8 cellular contexts compared by ENCODE assay signal in the genomic region with DNA sequence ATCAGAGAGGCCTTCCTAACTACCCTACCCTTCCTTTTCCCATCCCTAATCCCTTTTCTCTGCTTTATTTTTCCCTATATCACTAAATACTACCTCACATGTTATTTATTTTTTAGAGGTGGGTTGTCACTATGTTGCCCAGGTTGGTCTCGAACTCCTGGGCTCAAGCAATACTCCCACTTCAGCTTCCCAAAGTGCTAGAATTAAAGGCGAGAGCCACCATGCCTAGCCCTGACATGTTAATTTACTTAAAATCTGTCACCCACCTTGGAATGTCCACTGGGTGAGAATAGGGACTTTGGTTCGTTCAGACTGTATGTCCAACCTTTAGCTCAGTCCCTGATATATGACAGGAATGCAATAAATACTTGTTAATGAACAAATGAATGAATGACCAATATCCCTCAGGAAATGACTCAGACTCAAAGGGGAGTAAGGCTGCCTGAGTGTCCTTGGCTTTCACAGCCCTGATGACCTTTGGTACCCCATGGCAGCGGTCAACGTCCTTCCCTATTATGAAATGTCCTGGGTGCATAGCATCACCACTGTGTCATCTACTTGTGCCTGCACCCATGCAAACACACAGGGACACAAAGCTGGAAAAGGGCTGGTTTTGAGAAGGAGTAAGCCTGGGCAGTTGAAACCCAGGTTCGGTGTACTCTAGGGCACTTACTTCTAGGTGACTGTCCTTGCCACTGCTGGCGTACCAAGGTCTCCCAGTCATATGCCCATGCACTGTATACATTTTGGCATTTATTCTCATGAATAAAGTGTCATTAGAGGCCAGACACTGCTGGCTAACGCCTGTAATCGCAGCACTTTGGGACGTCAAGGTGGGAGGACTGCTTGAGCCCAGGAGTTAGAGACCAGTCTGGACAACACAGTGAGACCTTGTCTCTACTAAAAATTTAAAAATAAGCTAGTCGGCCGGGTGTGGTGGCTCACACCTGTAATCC. TPM values are rescaled to one million over a fixed set of nuclear protein-coding genes. Genes with fewer than 3 reads are reported as not detected.
DNase-seq lines count a peak whose midpoint lies in the region; ATAC-seq and TF ChIP-seq lines count a peak whose summit lies in the region.

No MANE protein-coding gene starts in this region.

- peak overlapping the region; percentile 84 for H3K27ac Mint-ChIP-seq in T-helper 1 cell treated with Interleukin-12 subunit alpha and Interleukin-12 subunit beta and Interleukin-4 antibody, amounts not matched to agents 30 μg/mL and 1 μg/mL, for 36 hours
- H3K27ac Mint-ChIP-seq in activated T-helper 17 cell treated with anti-CD3 and anti-CD28 coated beads, Interleukin-2, amount 50 U/mL, for 72 hours, result peak overlapping the region; percentile 88

- no peak for DNase-seq in T-helper 1 cell
- DNase-seq in hepatocyte (ENCODE audit: low spot score), result peak; percentile 80
- no peak for DNase-seq in substantia nigra (lab: John Stamatoyannopoulos, UW)
- DNase-seq in 8988T, result no peak

- H3K4me2 ChIP-seq in hepatocyte, result no peak overlapping the region

- H3K79me2 ChIP-seq in hepatocyte, result peaks cover 94% of the 10 kb centered on the region

- H3K36me3 Mint-ChIP-seq in T-helper 1 cell treated with Interleukin-12 subunit alpha and Interleukin-12 subunit beta and Interleukin-4 antibody, amounts not matched to agents 30 μg/mL and 1 μg/mL, for 36 hours (ENCODE audit: low read depth), result peaks cover 50% of the 10 kb centered on the region
- peaks cover 100% of the 10 kb centered on the region for H3K36me3 Mint-ChIP-seq in activated T-helper 17 cell treated with anti-CD3 and anti-CD28 coated beads, Interleukin-2, amount 50 U/mL, for 72 hours (ENCODE audit: low read depth)

- no peak for TF ChIP-seq CTCF in hepatocyte (IDR thresholded peaks at IDR 0.05; ENCODE audit: poor library complexity)

- H3K27me3 Mint-ChIP-seq in T-helper 1 cell treated with Interleukin-12 subunit alpha and Interleukin-12 subunit beta and Interleukin-4 antibody, amounts not matched to agents 30 μg/mL and 1 μg/mL, for 36 hours (ENCODE audit: low read depth), result no peaks in the 10 kb centered on the region
- no peaks in the 10 kb centered on the region for H3K27me3 Mint-ChIP-seq in activated T-helper 17 cell treated with anti-CD3 and anti-CD28 coated beads, Interleukin-2, amount 50 U/mL, for 72 hours

- no peaks in the 10 kb centered on the region for H3K9me2 ChIP-seq in hepatocyte (replicated peaks; ENCODE audit: insufficient read depth)

- no peaks in the 10 kb centered on the region for H3K9me3 Mint-ChIP-seq in T-helper 1 cell treated with Interleukin-12 subunit alpha and Interleukin-12 subunit beta and Interleukin-4 antibody, amounts not matched to agents 30 μg/mL and 1 μg/mL, for 36 hours
- no peaks in the 10 kb centered on the region for H3K9me3 Mint-ChIP-seq in activated T-helper 17 cell treated with anti-CD3 and anti-CD28 coated beads, Interleukin-2, amount 50 U/mL, for 72 hours

- H3K4me1 ChIP-seq in hepatocyte (ENCODE audit: insufficient read depth), result peaks cover 37% of the 10 kb centered on the region

- H3K4me3 ChIP-seq in hepatocyte, result no peak overlapping the region

- WGBS in hepatocyte (ENCODE audit: low lambda C conversion rate, missing lambda C conversion rate), result 90% methylated on average over 12 of the region's 12 CpGs

- H3K27ac ChIP-seq in hepatocyte, result peak overlapping the region; percentile 99
- H3K27ac ChIP-seq in substantia nigra (ENCODE audit: low read depth, low read length, poor library complexity, severe bottlenecking), result peak overlapping the region; percentile 37

- H3K36me3 ChIP-seq in hepatocyte (replicated peaks; ENCODE audit: insufficient read depth, low read depth), result no peaks in the 10 kb centered on the region

- no peaks in the 10 kb centered on the region for H3K9me3 ChIP-seq in hepatocyte (ENCODE audit: low read depth)

- H3K27me3 ChIP-seq in hepatocyte, result no peaks in the 10 kb centered on the region

- no peak overlapping the region for H3K4me3 Mint-ChIP-seq in T-helper 1 cell treated with Interleukin-12 subunit alpha and Interleukin-12 subunit beta and Interleukin-4 antibody, amounts not matched to agents 30 μg/mL and 1 μg/mL, for 36 hours
- H3K4me3 Mint-ChIP-seq in activated T-helper 17 cell treated with anti-CD3 and anti-CD28 coated beads, Interleukin-2, amount 50 U/mL, for 72 hours, result peak overlapping the region; percentile 35

- H2AFZ ChIP-seq in hepatocyte, result no peak overlapping the region

- H4K20me1 ChIP-seq in hepatocyte (ENCODE audit: insufficient read depth, poor library complexity, severe bottlenecking), result peaks cover 8% of the 10 kb centered on the region

- ATAC-seq in activated T-helper 17 cell treated with anti-CD3 and anti-CD28 coated beads, Interleukin-2, amount 50 U/mL, for 72 hours (replicated peaks), result no peak
- no peak for ATAC-seq in HG03280 (IDR thresholded peaks at IDR 0.05; ENCODE audit: unreplicated experiment)
- ATAC-seq in GM21390 (IDR thresholded peaks at IDR 0.05; ENCODE audit: unreplicated experiment), result no peak

- peaks cover 71% of the 10 kb centered on the region for H3K4me1 Mint-ChIP-seq in T-helper 1 cell treated with Interleukin-12 subunit alpha and Interleukin-12 subunit beta and Interleukin-4 antibody, amounts not matched to agents 30 μg/mL and 1 μg/mL, for 36 hours (ENCODE audit: low read depth)
- H3K4me1 Mint-ChIP-seq in activated T-helper 17 cell treated with anti-CD3 and anti-CD28 coated beads, Interleukin-2, amount 50 U/mL, for 72 hours, result peaks cover 62% of the 10 kb centered on the region

RNA-seq across cellular contexts. Expression of gene BCL2L1, which starts 26.5 kb away (rescaled TPM):
- 100 to 1,000 TPM in 1 of 2 donors, 10 to 100 TPM in 1; 86.7 to 134 TPM for total RNA-seq in activated T-helper 17 cell treated with anti-CD3 and anti-CD28 coated beads, Interleukin-2, amount 50 U/mL, for 72 hours
- 139 and 145 TPM in 2 replicates for total RNA-seq in hepatocyte
- polyA plus RNA-seq in hepatocyte, result 104 and 108 TPM in 2 replicates

RNA-seq across cellular contexts. Expression of gene TPX2, which starts 43.0 kb away (rescaled TPM):
- 100 to 1,000 TPM; 122 to 142 TPM for total RNA-seq in activated T-helper 17 cell treated with anti-CD3 and anti-CD28 coated beads, Interleukin-2, amount 50 U/mL, for 72 hours
- 22.9 and 23.9 TPM in 2 replicates for total RNA-seq in hepatocyte
- polyA plus RNA-seq in hepatocyte, result 16.3 and 18.5 TPM in 2 replicates

RNA-seq across cellular contexts. Expression of gene COX4I2, which starts 58.4 kb away (rescaled TPM):
- not detected for total RNA-seq in activated T-helper 17 cell treated with anti-CD3 and anti-CD28 coated beads, Interleukin-2, amount 50 U/mL, for 72 hours
- total RNA-seq in hepatocyte, result 0.68 and 3.6 TPM in 2 replicates
- polyA plus RNA-seq in hepatocyte, result 0.37 and 3.3 TPM in 2 replicates
